In the genomic region with DNA sequence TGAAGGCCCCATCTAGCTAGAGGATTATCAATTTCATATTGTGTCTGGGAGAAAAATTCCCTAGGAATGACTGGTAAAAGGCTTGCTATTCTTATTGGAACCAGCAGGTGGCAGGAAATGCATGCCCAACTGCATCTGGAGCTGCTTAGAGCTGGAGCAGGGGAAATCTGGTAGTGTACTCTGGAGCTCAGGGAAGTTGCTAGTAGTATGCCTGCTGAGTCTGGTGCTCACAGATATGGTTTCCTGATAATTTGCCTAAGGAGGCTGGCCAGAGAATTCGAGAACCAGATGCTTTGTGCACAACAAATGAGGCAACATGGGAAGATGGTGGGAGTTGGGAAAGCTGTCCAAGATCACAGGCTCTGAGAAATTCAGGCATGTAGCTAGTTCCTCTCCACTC, we compare ENCODE assay signal across 8 cellular contexts. TPM values are rescaled to one million over a fixed set of nuclear protein-coding genes. Genes with fewer than 3 reads are reported as not detected.
DNase-seq lines count a peak whose midpoint lies in the region; ATAC-seq and TF ChIP-seq lines count a peak whose summit lies in the region.

No MANE protein-coding gene starts in this region.

- H3K4me3 ChIP-seq in CD4-positive, alpha-beta memory T cell (ENCODE audit: low read length in 2 of 2), result no peak overlapping the region
- no peak overlapping the region for H3K4me3 ChIP-seq in left ventricle myocardium inferior

- no peaks in the 10 kb centered on the region for H3K36me3 ChIP-seq in CD4-positive, alpha-beta memory T cell (ENCODE audit: insufficient read depth, low read length)
- no peaks in the 10 kb centered on the region for H3K36me3 ChIP-seq in left ventricle myocardium inferior

- peak overlapping the region in 1 of 7 donors; percentile 33 for H3K27ac Mint-ChIP-seq in CD4-positive, alpha-beta memory T cell

- peak; percentile 90 for TF ChIP-seq CTCF in left ventricle myocardium inferior (IDR thresholded peaks at IDR 0.05; ENCODE audit: borderline replicate concordance)

- DNase-seq in CD4-positive, alpha-beta memory T cell, result peak; percentile 38 to 50 (median 43)
- DNase-seq in NCI-H524 treated with DMSO at 0.1 percent for 48 hours (lab: John Stamatoyannopoulos, UW) (peak; percentile 2), amygdala (lab: John Stamatoyannopoulos, UW) (peak in 51 of 56 donors; percentile 1 to 78 (median 30)), left ventricle myocardium inferior (peak; percentile 22), renal cortical epithelial cell (ENCODE audit: low read depth) (peak; percentile 58), GOT3 (lab: John Stamatoyannopoulos, UW) (no peak)

- H3K4me1 Mint-ChIP-seq in CD4-positive, alpha-beta memory T cell, result peaks cover 9 to 13% (median 12%) of the 10 kb centered on the region in 4 donors

- no peaks in the 10 kb centered on the region for H3K9me3 ChIP-seq in CD4-positive, alpha-beta memory T cell (ENCODE audit: control insufficient read depth in 1 of 2, low read length in 2 of 2)
- H3K9me3 ChIP-seq in left ventricle myocardium inferior (replicated peaks), result no peaks in the 10 kb centered on the region

- no peak overlapping the region for H3K27ac ChIP-seq in CD4-positive, alpha-beta memory T cell (ENCODE audit: low read depth, low read length)
- H3K27ac ChIP-seq in left ventricle myocardium inferior (replicated peaks), result no peak overlapping the region

- H3K4me3 Mint-ChIP-seq in CD4-positive, alpha-beta memory T cell, result no peak overlapping the region

- CTCF ChIA-PET in CD4-positive, alpha-beta memory T cell (lab: Charles Lee; ENCODE audit: partially characterized antibody), result interaction anchor here (0.7 to 13.3 kb wide), 34 partner anchors 9 to 689 kb away, joined by 3 to 438 read pairs (median 4); no protein-coding TSS in a partner anchor

- no peaks in the 10 kb centered on the region for H3K27me3 ChIP-seq in CD4-positive, alpha-beta memory T cell (ENCODE audit: insufficient read depth, low read length)
- H3K27me3 ChIP-seq in left ventricle myocardium inferior (ENCODE audit: low read depth), result no peaks in the 10 kb centered on the region

- peaks cover 0 to 15% (median 5%) of the 10 kb centered on the region in 8 donors for H3K9me3 Mint-ChIP-seq in CD4-positive, alpha-beta memory T cell

- no peaks in the 10 kb centered on the region for H3K27me3 Mint-ChIP-seq in CD4-positive, alpha-beta memory T cell

- POLR2A ChIA-PET in CD4-positive, alpha-beta memory T cell (lab: Charles Lee; ENCODE audit: partially characterized antibody), result interaction anchor here (0.9 to 1.6 kb wide), 2 partner anchors 315 to 318 kb away, joined by 5 to 14 read pairs; no protein-coding TSS in a partner anchor

- peaks cover 20 to 37% of the 10 kb centered on the region in 2 donors for H3K36me3 Mint-ChIP-seq in CD4-positive, alpha-beta memory T cell

- ATAC-seq in GM18517 (IDR thresholded peaks at IDR 0.05; ENCODE audit: unreplicated experiment) (peak; percentile 75), HG03175 (IDR thresholded peaks at IDR 0.05; ENCODE audit: unreplicated experiment) (peak; percentile 74)

- peaks cover 5% of the 10 kb centered on the region for H3K4me1 ChIP-seq in CD4-positive, alpha-beta memory T cell (ENCODE audit: insufficient read depth, low read length)
- peaks cover 35% of the 10 kb centered on the region for H3K4me1 ChIP-seq in left ventricle myocardium inferior

- intact Hi-C loops in CD4-positive, alpha-beta memory T cell (cut with micrococcal nuclease), result loop anchor here (1.0 kb wide), 2 partner anchors 318 to 446 kb away; no protein-coding TSS in a partner anchor
- intact Hi-C loops in left ventricle myocardium inferior (cut with micrococcal nuclease), result loop anchor here (5.0 to 10.0 kb wide), 3 partner anchors 317 to 682 kb away; no protein-coding TSS in a partner anchor

RNA-seq across cellular contexts. Expression of gene G3BP1, which starts 53.7 kb away (rescaled TPM):
- 100 to 1,000 TPM; 189 to 193 TPM for total RNA-seq in CD4-positive, alpha-beta memory T cell
- polyA plus RNA-seq in CD4-positive, alpha-beta memory T cell, result 100 to 1,000 TPM; 178 to 188 TPM
- 95.0 TPM for total RNA-seq in left ventricle myocardium inferior
- 210 and 408 TPM in 2 replicates for total RNA-seq in renal cortical epithelial cell
